In the genomic region with DNA sequence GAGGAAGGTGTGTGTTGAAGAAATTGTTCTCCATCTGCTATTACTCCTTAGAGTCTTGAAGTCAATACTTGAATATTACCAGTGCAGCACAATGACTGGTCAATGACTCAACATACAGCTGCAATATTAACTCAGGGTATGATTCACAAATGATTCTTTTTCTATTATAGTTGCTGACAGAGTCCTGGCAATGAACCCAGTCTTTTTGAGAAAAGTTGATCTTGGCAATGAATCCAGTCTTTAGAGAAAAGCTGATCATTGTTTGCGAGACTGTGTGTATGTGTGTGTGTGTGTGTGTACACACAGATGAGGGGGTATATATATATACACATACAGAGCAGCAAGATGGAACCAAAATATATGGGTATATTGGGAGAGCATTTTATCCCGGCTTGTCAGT, we compare ENCODE assay signal across 13 cellular contexts.
DNase-seq lines count a peak whose midpoint lies in the region; ATAC-seq and TF ChIP-seq lines count a peak whose summit lies in the region.
"Had no signal": no experiment of that assay in that cellular context is flagged by ENCODE, and none has a peak within 500 bp of the region (broad histone marks: within the 10 kb centered on the region; RNA-seq: fewer than 3 reads in every experiment).

No MANE protein-coding gene starts in this region.

- TF ChIP-seq POLR2A in GM18505 (IDR thresholded peaks at IDR 0.05; ENCODE audit: borderline replicate concordance, extremely low read depth, insufficient read depth, insufficient read length), result no peak

- H3K9me3 Mint-ChIP-seq in stimulated activated naive CD8-positive, alpha-beta T cell treated with anti-CD3 and anti-CD28 coated beads, Interleukin-15, amount 100 ng/mL, for 72 hours, result peaks cover 6 to 10% of the 10 kb centered on the region in 2 donors
- H3K9me3 Mint-ChIP-seq: mesothelial cell of epicardium had no signal

- H3K4me3 Mint-ChIP-seq in stimulated activated naive CD8-positive, alpha-beta T cell treated with anti-CD3 and anti-CD28 coated beads, Interleukin-15, amount 100 ng/mL, for 72 hours, result no peak overlapping the region
- H3K4me3 Mint-ChIP-seq: mesothelial cell of epicardium had no signal

- TF ChIP-seq CTCF in tibial artery (IDR thresholded peaks at IDR 0.05), result no peak

- no peak overlapping the region for H3K27ac Mint-ChIP-seq in stimulated activated naive CD8-positive, alpha-beta T cell treated with anti-CD3 and anti-CD28 coated beads, Interleukin-15, amount 100 ng/mL, for 72 hours
- H3K27ac Mint-ChIP-seq: mesothelial cell of epicardium had no signal

- H3K27ac ChIP-seq in epithelial cell of prostate (no peak overlapping the region), tibial artery (no peak overlapping the region), caudate nucleus (ENCODE audit: low read depth, low read length) (no peak overlapping the region)
- H3K27ac ChIP-seq: ascending aorta, gastroesophageal sphincter had no signal

- no peaks in the 10 kb centered on the region for H3K9me3 ChIP-seq in tibial artery
- H3K9me3 ChIP-seq: ascending aorta, gastroesophageal sphincter had no signal

- DNase-seq in GM04504 (ENCODE audit: low read depth) (peak; percentile 85), RPMI7951 (ENCODE audit: low read depth) (peak; percentile 26), epithelial cell of prostate (ENCODE audit: low read depth, low spot score) (peak; percentile 95), non-pigmented ciliary epithelial cell (ENCODE audit: low read depth) (peak; percentile 92), tibial artery (no peak), caudate nucleus (lab: John Stamatoyannopoulos, UW) (no peak)
- DNase-seq in stimulated activated naive CD8-positive, alpha-beta T cell treated with anti-CD3 and anti-CD28 coated beads, Interleukin-15, amount 100 ng/mL, for 72 hours, result no peak
- DNase-seq: DND-41, NCI-H187 had no signal

- H3K27me3 Mint-ChIP-seq in stimulated activated naive CD8-positive, alpha-beta T cell treated with anti-CD3 and anti-CD28 coated beads, Interleukin-15, amount 100 ng/mL, for 72 hours, result no peaks in the 10 kb centered on the region

- intact Hi-C loops in tibial artery (cut with DNase I; ENCODE audit: low total_unique reads), result no loop called here

- H3K36me3 ChIP-seq in tibial artery, result no peaks in the 10 kb centered on the region
- H3K36me3 ChIP-seq: ascending aorta had no signal

- H3K4me3 ChIP-seq in tibial artery, result no peak overlapping the region
- H3K4me3 ChIP-seq: ascending aorta, gastroesophageal sphincter had no signal

- peaks cover 0 to 7% (median 0%) of the 10 kb centered on the region in 4 donors for H3K4me1 ChIP-seq in tibial artery
- H3K4me1 ChIP-seq: ascending aorta had no signal

- no peaks in the 10 kb centered on the region for H3K27me3 ChIP-seq in tibial artery
- H3K27me3 ChIP-seq: ascending aorta, gastroesophageal sphincter had no signal

- H3K4me1 Mint-ChIP-seq in stimulated activated naive CD8-positive, alpha-beta T cell treated with anti-CD3 and anti-CD28 coated beads, Interleukin-15, amount 100 ng/mL, for 72 hours, result no peaks in the 10 kb centered on the region

- no peak for ATAC-seq in GM18505 (IDR thresholded peaks at IDR 0.05; ENCODE audit: unreplicated experiment)
- ATAC-seq in stimulated activated naive CD8-positive, alpha-beta T cell treated with anti-CD3 and anti-CD28 coated beads, Interleukin-15, amount 100 ng/mL, for 72 hours, result no peak
- ATAC-seq: gastroesophageal sphincter had no signal

Comparison
In these comparisons a context has a peak if more than half of its experiments do, and no peak if none do; other contexts are left out.
1. DNase-seq: peak in GM04504 (single experiment), RPMI7951 (single experiment), epithelial cell of prostate (single experiment) and non-pigmented ciliary epithelial cell (single experiment); none in tibial artery (0 of 2), caudate nucleus (0 of 61) and stimulated activated naive CD8-positive, alpha-beta T cell treated with anti-CD3 and anti-CD28 coated beads, Interleukin-15, amount 100 ng/mL, for 72 hours (0 of 2).